In the genomic region with DNA sequence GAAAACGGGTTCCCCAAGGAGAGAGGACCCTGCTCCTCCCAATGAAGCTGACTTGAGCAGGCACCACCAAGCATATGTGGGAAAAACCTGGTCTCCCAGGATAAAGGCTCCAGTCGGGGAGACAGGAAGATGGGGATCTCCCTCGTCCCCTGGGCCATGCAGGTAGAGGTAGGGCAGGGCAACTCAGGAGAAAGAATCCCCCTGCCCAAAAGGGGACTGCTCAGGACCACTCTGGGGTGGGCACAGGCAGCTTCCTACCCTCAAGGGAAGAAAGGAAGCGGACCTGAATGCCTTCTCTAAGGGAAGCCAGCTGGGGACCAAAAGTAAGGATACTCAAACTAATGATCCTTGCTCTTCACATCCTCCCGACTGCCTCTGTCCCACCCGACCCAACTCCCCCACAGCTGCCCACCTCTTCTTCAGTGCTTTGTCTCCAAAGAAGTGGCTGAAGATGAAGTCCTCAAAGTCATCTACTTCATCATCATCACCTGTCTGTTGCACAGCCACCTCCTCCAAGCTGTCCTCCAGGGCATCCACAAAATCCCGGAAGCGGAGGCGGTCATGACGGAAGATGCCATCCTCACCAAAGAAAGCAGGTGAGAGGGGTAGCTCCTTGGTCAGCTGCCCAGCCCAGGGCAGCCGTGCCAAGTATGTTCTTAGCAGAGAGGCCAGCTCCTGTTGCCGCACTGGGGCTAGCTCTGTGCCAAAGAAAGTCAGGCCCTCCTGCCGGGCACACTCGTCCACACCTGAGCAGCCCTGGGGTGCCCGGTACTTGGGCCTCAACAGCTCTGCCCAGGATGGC, we compare ENCODE assay signal across 17 cellular contexts. TPM values are rescaled to one million over a fixed set of nuclear protein-coding genes. Genes with fewer than 3 reads are reported as not detected.
DNase-seq lines count a peak whose midpoint lies in the region; ATAC-seq and TF ChIP-seq lines count a peak whose summit lies in the region.
"Had no signal": no experiment of that assay in that cellular context is flagged by ENCODE, and none has a peak within 500 bp of the region (broad histone marks: within the 10 kb centered on the region; RNA-seq: fewer than 3 reads in every experiment).

No MANE protein-coding gene starts in this region.

- H3K9me3 ChIP-seq in heart left ventricle, result no peaks in the 10 kb centered on the region
- H3K9me3 ChIP-seq in mesenchymal stem cell (ENCODE audit: control insufficient read depth, low read length), result no peaks in the 10 kb centered on the region
- H3K9me3 ChIP-seq: mucosa of descending colon had no signal

- ATAC-seq in heart left ventricle (no peak), Right ventricle myocardium superior (ENCODE audit: poor library complexity) (no peak), memory B cell (ENCODE audit: low read depth) (no peak)
- ATAC-seq: stimulated activated naive B cell treated with anti-CD40 and anti-IgM and Interleukin-4, amounts not matched to agents 10 μg/mL and 1 μg/mL and 100 μg/mL, for 72 hours; T-cell had no signal

- no peak for TF ChIP-seq POLR2A in heart left ventricle (IDR thresholded peaks at IDR 0.05)

- no peak overlapping the region for H2BK120ac ChIP-seq in mesenchymal stem cell (ENCODE audit: low read depth, low read length)

- no peak overlapping the region for H4K91ac ChIP-seq in mesenchymal stem cell (ENCODE audit: low read length)

- H2AK5ac ChIP-seq in mesenchymal stem cell (ENCODE audit: low read length, severe bottlenecking), result no peak overlapping the region

- peaks cover 4% of the 10 kb centered on the region for H3K79me1 ChIP-seq in mesenchymal stem cell (replicated peaks; ENCODE audit: low read length, poor library complexity, severe bottlenecking)

- H3K27ac Mint-ChIP-seq in memory B cell (peak overlapping the region; percentile 93), type B pancreatic cell (peak overlapping the region; percentile 77)

- H3K14ac ChIP-seq in mesenchymal stem cell (ENCODE audit: low read length in 2 of 2), result no peak overlapping the region

- H2BK12ac ChIP-seq in mesenchymal stem cell (ENCODE audit: low read length in 2 of 2), result no peak overlapping the region

- H3K9me3 Mint-ChIP-seq in memory B cell (no peaks in the 10 kb centered on the region), type B pancreatic cell (no peaks in the 10 kb centered on the region)
- H3K9me3 Mint-ChIP-seq: stimulated activated naive B cell treated with anti-CD40 and anti-IgM and Interleukin-4, amounts not matched to agents 10 μg/mL and 1 μg/mL and 100 μg/mL, for 72 hours; T-cell had no signal

- peaks cover 0 to 46% (median 19%) of the 10 kb centered on the region in 9 donors for H3K36me3 ChIP-seq in heart left ventricle
- H3K36me3 ChIP-seq in mesenchymal stem cell (ENCODE audit: control insufficient read depth in 1 of 2, insufficient read depth in 2 of 2, low read depth in 1 of 2, low read length in 2 of 2), result peaks cover 20 to 56% of the 10 kb centered on the region in 2 experiments

- DNase-seq in heart left ventricle (peak in 1 of 5 donors; percentile 7), Right ventricle myocardium superior (no peak), RWPE1 (ENCODE audit: low spot score) (no peak), memory B cell (ENCODE audit: low spot score in 2 of 2) (no peak), type B pancreatic cell (ENCODE audit: extremely low spot score, unreplicated experiment) (no peak), NOMO-1 treated with dmso at 0.1 percent for 144 hours (lab: John Stamatoyannopoulos, UW; ENCODE audit: unreplicated experiment) (no peak), ureter (ENCODE audit: low spot score) (no peak), mesenchymal stem cell (no peak)
- DNase-seq: activated gamma-delta T cell; Calu3; effector CD4-positive, alpha-beta T cell; mucosa of descending colon; NCI-H2107; NCI-H69; stimulated activated naive B cell treated with anti-CD40 and anti-IgM and Interleukin-4, amounts not matched to agents 10 μg/mL and 1 μg/mL and 100 μg/mL, for 72 hours; T-cell had no signal

- peaks cover 49% of the 10 kb centered on the region for H3K4me1 Mint-ChIP-seq in memory B cell
- peaks cover 20% of the 10 kb centered on the region for H3K4me1 Mint-ChIP-seq in type B pancreatic cell (ENCODE audit: unreplicated experiment)

- no peak overlapping the region for H4K8ac ChIP-seq in mesenchymal stem cell (ENCODE audit: low read length)

- TF ChIP-seq CTCF in heart left ventricle (IDR thresholded peaks at IDR 0.05) (no peak), RWPE1 (conservative IDR thresholded peaks at IDR 0.05; ENCODE audit: low read depth) (no peak), type B pancreatic cell (conservative IDR thresholded peaks at IDR 0.05) (no peak)

- no peak overlapping the region for H3K18ac ChIP-seq in mesenchymal stem cell (ENCODE audit: low read depth in 1 of 2, low read length in 2 of 2)

- no peaks in the 10 kb centered on the region for H3K27me3 Mint-ChIP-seq in memory B cell
- no peaks in the 10 kb centered on the region for H3K27me3 Mint-ChIP-seq in type B pancreatic cell
- H3K27me3 Mint-ChIP-seq: stimulated activated naive B cell treated with anti-CD40 and anti-IgM and Interleukin-4, amounts not matched to agents 10 μg/mL and 1 μg/mL and 100 μg/mL, for 72 hours; T-cell had no signal

- H3K4me3 ChIP-seq in heart left ventricle (no peak overlapping the region), mesenchymal stem cell (ENCODE audit: insufficient read depth in 1 of 2, low read depth in 1 of 2, low read length in 2 of 2) (no peak overlapping the region)
- H3K4me3 ChIP-seq: mucosa of descending colon had no signal

- no peak overlapping the region for H3K23ac ChIP-seq in mesenchymal stem cell (ENCODE audit: low read length in 2 of 2)

- POLR2A ChIA-PET in RWPE1 (lab: Yijun Ruan, JAX; ENCODE audit: low non-redundant PET), result interaction anchor here (0.6 kb wide), 1 partner anchor 10 kb away, joined by 3 read pairs; no protein-coding TSS in a partner anchor

- peaks cover 8% of the 10 kb centered on the region for H3K36me3 Mint-ChIP-seq in memory B cell
- peaks cover 7% of the 10 kb centered on the region for H3K36me3 Mint-ChIP-seq in type B pancreatic cell

- H2AFZ ChIP-seq in mesenchymal stem cell (ENCODE audit: low read depth, low read length), result no peak overlapping the region

- H3K4me2 ChIP-seq in mesenchymal stem cell (ENCODE audit: low read length, poor library complexity, severe bottlenecking), result no peak overlapping the region

- no peak overlapping the region for H2BK5ac ChIP-seq in mesenchymal stem cell (ENCODE audit: low read depth, low read length, poor library complexity, severe bottlenecking)

- WGBS in heart left ventricle, 4 donors, result 82 to 86% (median 84%) methylated on average over 11 to 15 of the region's 15 CpGs
- WGBS in mesenchymal stem cell, result 87% methylated on average over 15 of the region's 15 CpGs

- CTCF ChIA-PET in RWPE1 (lab: Yijun Ruan, JAX), result interaction anchor here (0.6 to 1.3 kb wide), 3 partner anchors 63 to 139 kb away, joined by 3 to 6 read pairs (median 3); no protein-coding TSS in a partner anchor

- no peak overlapping the region for H3K9ac ChIP-seq in mesenchymal stem cell (ENCODE audit: low read length)

- H3K27ac ChIP-seq in heart left ventricle, result peak overlapping the region in 7 of 12 donors; percentile 18 to 60 (median 40)
- H3K27ac ChIP-seq in RWPE1, result peak overlapping the region; percentile 46
- no peak overlapping the region for H3K27ac ChIP-seq in mesenchymal stem cell (ENCODE audit: low read length, poor library complexity, severe bottlenecking)
- H3K27ac ChIP-seq: VCaP had no signal

- H3K4me3 Mint-ChIP-seq in memory B cell (no peak overlapping the region), type B pancreatic cell (no peak overlapping the region)
- H3K4me3 Mint-ChIP-seq: stimulated activated naive B cell treated with anti-CD40 and anti-IgM and Interleukin-4, amounts not matched to agents 10 μg/mL and 1 μg/mL and 100 μg/mL, for 72 hours; T-cell had no signal

- H3K4ac ChIP-seq in mesenchymal stem cell (ENCODE audit: low read depth in 1 of 2, low read length in 2 of 2), result no peak overlapping the region

- H2BK15ac ChIP-seq in mesenchymal stem cell (ENCODE audit: low read depth, poor library complexity, severe bottlenecking), result no peak overlapping the region

- H3K27me3 ChIP-seq in heart left ventricle (no peaks in the 10 kb centered on the region), mesenchymal stem cell (ENCODE audit: control insufficient read depth in 1 of 2, insufficient read depth in 1 of 2, low read length in 2 of 2) (no peaks in the 10 kb centered on the region)

- intact Hi-C loops in heart left ventricle (cut with DNase I) (no loop called here), Right ventricle myocardium superior (cut with DNase I) (no loop called here)

- H3K4me1 ChIP-seq in heart left ventricle (peaks cover 0 to 40% (median 8%) of the 10 kb centered on the region in 12 donors), mesenchymal stem cell (ENCODE audit: control insufficient read depth, insufficient read depth, low read depth, low read length) (peaks cover 15% of the 10 kb centered on the region)

RNA-seq across cellular contexts. Expression of a gene that starts 8.8 kb away (rescaled TPM):
- total RNA-seq in heart left ventricle, result 10 to 100 TPM; 12.8 to 50.8 (median 37.5) TPM
- 10 to 100 TPM; 47.1 to 52.1 TPM for polyA plus RNA-seq in heart left ventricle
- 65.7 TPM for total RNA-seq in Right ventricle myocardium superior
- total RNA-seq in type B pancreatic cell (ENCODE audit: low replicate concordance), result 30.3 and 46.2 TPM in 2 replicates
- total RNA-seq in ureter, result 41.8 TPM
- polyA plus RNA-seq in mesenchymal stem cell (2013, experiment 1 of 2), result 21.3 TPM
- polyA plus RNA-seq in mesenchymal stem cell (2013, experiment 2 of 2), result 21.1 TPM

RNA-seq across cellular contexts. Expression of a gene that starts 10.5 kb away (rescaled TPM):
- total RNA-seq in heart left ventricle, result 10 to 100 TPM; 38.2 to 70.4 (median 51.7) TPM
- 10 to 100 TPM; 36.9 to 38.2 TPM for polyA plus RNA-seq in heart left ventricle
- 49.2 TPM for total RNA-seq in Right ventricle myocardium superior
- 57.3 and 65.8 TPM in 2 replicates for total RNA-seq in type B pancreatic cell (ENCODE audit: low replicate concordance)
- 71.2 TPM for total RNA-seq in ureter
- 69.2 TPM for polyA plus RNA-seq in mesenchymal stem cell (2013, experiment 1 of 2)
- polyA plus RNA-seq in mesenchymal stem cell (2013, experiment 2 of 2), result 66.7 TPM

RNA-seq across cellular contexts. Expression of a gene that starts 16.2 kb away (rescaled TPM):
- total RNA-seq in heart left ventricle, result 10 to 100 TPM; 10.7 to 19.2 (median 16.3) TPM
- 10 to 100 TPM in 1 of 2 donors, 1 to 10 TPM in 1; 9.7 to 18.0 TPM for polyA plus RNA-seq in heart left ventricle
- total RNA-seq in Right ventricle myocardium superior, result 13.2 TPM
- total RNA-seq in type B pancreatic cell (ENCODE audit: low replicate concordance), result 48.1 and 49.0 TPM in 2 replicates
- 35.8 TPM for total RNA-seq in ureter
- polyA plus RNA-seq in mesenchymal stem cell (2013, experiment 1 of 2), result 16.1 TPM
- 15.3 TPM for polyA plus RNA-seq in mesenchymal stem cell (2013, experiment 2 of 2)

RNA-seq across cellular contexts. Expression of a gene that starts 25.2 kb away (rescaled TPM):
- total RNA-seq in heart left ventricle (100 to 1,000 TPM in 1 of 9 donors, 10 to 100 TPM in 8; 38.8 to 115 (median 62.4) TPM), Right ventricle myocardium superior (52.7 TPM), type B pancreatic cell (ENCODE audit: low replicate concordance) (65.3 and 87.8 TPM in 2 replicates), ureter (216 TPM)
- 10 to 100 TPM; 23.6 to 93.7 TPM for polyA plus RNA-seq in heart left ventricle
- polyA plus RNA-seq in mesenchymal stem cell (2013, experiment 1 of 2), result 352 TPM
- polyA plus RNA-seq in mesenchymal stem cell (2013, experiment 2 of 2), result 344 TPM

RNA-seq across cellular contexts. Expression of a gene that starts 29.1 kb away (rescaled TPM):
- total RNA-seq in heart left ventricle, result 10 to 100 TPM; 11.0 to 30.0 (median 16.7) TPM
- polyA plus RNA-seq in heart left ventricle, result 10 to 100 TPM in 1 of 2 donors, 1 to 10 TPM in 1; 6.8 to 48.9 TPM
- total RNA-seq in Right ventricle myocardium superior, result 15.5 TPM
- 58.8 and 119 TPM in 2 replicates for total RNA-seq in type B pancreatic cell (ENCODE audit: low replicate concordance)
- 24.8 TPM for total RNA-seq in ureter
- 48.2 TPM for polyA plus RNA-seq in mesenchymal stem cell (2013, experiment 1 of 2)
- 48.8 TPM for polyA plus RNA-seq in mesenchymal stem cell (2013, experiment 2 of 2)
